Comparison of ENCODE assay signal across 27 cellular contexts in genomic region chr15:73617310-73617709, GRCh38.
DNase-seq lines count a peak whose midpoint lies in the region; ATAC-seq and TF ChIP-seq lines count a peak whose summit lies in the region.
"Had no signal": no experiment of that assay in that cellular context is flagged by ENCODE, and none has a peak within 500 bp of the region (broad histone marks: within the 10 kb centered on the region; RNA-seq: fewer than 3 reads in every experiment).

No MANE protein-coding gene starts in this region.

- H3K27ac ChIP-seq in HUES6 (ENCODE audit: low read depth, low read length) = peak overlapping the region; percentile 66; the same call in 1 of the 2 replicates
- H3K27ac ChIP-seq: dorsolateral prefrontal cortex, heart right ventricle, ovary, tibial nerve, WERI-Rb-1 had no signal

- peak overlapping the region in 2 of 3 experiments; percentile 14 to 59 for H3K27ac Mint-ChIP-seq in nephron
- H3K27ac Mint-ChIP-seq: activated naive CD4-positive, alpha-beta T cell treated with anti-CD3 and anti-CD28 coated beads for 36 hours; stimulated activated naive CD8-positive, alpha-beta T cell treated with anti-CD3 and anti-CD28 coated beads, Interleukin-15, amount 100 ng/mL, for 72 hours had no signal

- H3K4me1 ChIP-seq in HUES6 (ENCODE audit: control insufficient read depth, insufficient read depth, low read length) = peaks cover 43% of the 10 kb centered on the region

- H3K9ac ChIP-seq in HUES6 (ENCODE audit: low read length) = no peak overlapping the region

- ATAC-seq in HG02678 (IDR thresholded peaks at IDR 0.05; ENCODE audit: unreplicated experiment) = no peak
- ATAC-seq in GM18519 (IDR thresholded peaks at IDR 0.05; ENCODE audit: low FRiP score, unreplicated experiment) = no peak
- ATAC-seq: heart right ventricle; left colon; right cardiac atrium; stimulated activated naive CD8-positive, alpha-beta T cell treated with anti-CD3 and anti-CD28 coated beads, Interleukin-15, amount 100 ng/mL, for 72 hours had no signal

- H3K9me3 ChIP-seq in HUES6 (ENCODE audit: control insufficient read depth, insufficient read depth, low read depth, low read length) = no peaks in the 10 kb centered on the region
- H3K9me3 ChIP-seq: heart right ventricle, ovary, tibial nerve had no signal

- no peaks in the 10 kb centered on the region for H3K27me3 ChIP-seq in HUES6 (ENCODE audit: control insufficient read depth, insufficient read depth, low read length)
- H3K27me3 ChIP-seq: dorsolateral prefrontal cortex, heart right ventricle, ovary, tibial nerve had no signal

- H3K4me3 Mint-ChIP-seq in nephron = no peak overlapping the region
- H3K4me3 Mint-ChIP-seq: activated naive CD4-positive, alpha-beta T cell treated with anti-CD3 and anti-CD28 coated beads for 36 hours; central memory CD8-positive, alpha-beta T cell; naive B cell; stimulated activated naive CD8-positive, alpha-beta T cell treated with anti-CD3 and anti-CD28 coated beads, Interleukin-15, amount 100 ng/mL, for 72 hours had no signal

- no peaks in the 10 kb centered on the region for H3K9me3 Mint-ChIP-seq in nephron
- H3K9me3 Mint-ChIP-seq: activated naive CD4-positive, alpha-beta T cell treated with anti-CD3 and anti-CD28 coated beads for 36 hours; central memory CD8-positive, alpha-beta T cell; naive B cell; stimulated activated naive CD8-positive, alpha-beta T cell treated with anti-CD3 and anti-CD28 coated beads, Interleukin-15, amount 100 ng/mL, for 72 hours had no signal

- H3K4me1 Mint-ChIP-seq in nephron = peaks cover 41% of the 10 kb centered on the region

- TF ChIP-seq CTCF in nephron (IDR thresholded peaks at IDR 0.05; ENCODE audit: unreplicated experiment in 3 of 3) = no peak

- no peaks in the 10 kb centered on the region for H3K36me3 ChIP-seq in HUES6 (ENCODE audit: control insufficient read depth, insufficient read depth, low read length)
- H3K36me3 ChIP-seq: ovary, tibial nerve, WERI-Rb-1 had no signal

- peak; percentile 20 for DNase-seq in GM03348 (ENCODE audit: low spot score)
- DNase-seq in brain pericyte (ENCODE audit: low read depth, low spot score) = peak; percentile 27
- no peak for DNase-seq in ecto neural progenitor cell (ENCODE audit: low spot score)
- DNase-seq in germinal center (ENCODE audit: low spot score) = no peak
- DNase-seq: activated CD4-positive, alpha-beta T cell treated with anti-CD3 and anti-CD28 coated beads, Interleukin-2, amount 50 U/mL, for 1 hour; activated naive CD4-positive, alpha-beta T cell treated with anti-CD3 and anti-CD28 coated beads for 36 hours; amniotic stem cell; dorsolateral prefrontal cortex; heart right ventricle; Kasumi-1; left colon; naive B cell; NCI-H187; NCI-H2227 treated with DMSO at 0.1 percent for 48 hours; NCI-H774; ovary; right cardiac atrium; stimulated activated CD4-positive, alpha-beta T cell treated with anti-CD3 and anti-CD28 coated beads, Interleukin-12 subunit alpha, Interleukin-12 subunit beta, amount 100 ng/mL, for 4 hours; stimulated activated naive CD8-positive, alpha-beta T cell treated with anti-CD3 and anti-CD28 coated beads, Interleukin-15, amount 100 ng/mL, for 72 hours; T-helper 9 cell; WERI-Rb-1 had no signal

- H3K27me3 Mint-ChIP-seq in nephron (ENCODE audit: low read depth) = no peaks in the 10 kb centered on the region
- H3K27me3 Mint-ChIP-seq: central memory CD8-positive, alpha-beta T cell; naive B cell; stimulated activated naive CD8-positive, alpha-beta T cell treated with anti-CD3 and anti-CD28 coated beads, Interleukin-15, amount 100 ng/mL, for 72 hours had no signal

- H3K36me3 Mint-ChIP-seq in nephron (ENCODE audit: low read depth) = no peaks in the 10 kb centered on the region
- H3K36me3 Mint-ChIP-seq: naive B cell had no signal

- no peak overlapping the region for H3K4me3 ChIP-seq in HUES6 (ENCODE audit: low read depth, low read length)
- H3K4me3 ChIP-seq: dorsolateral prefrontal cortex, heart right ventricle, ovary, tibial nerve had no signal

Comparison
In these comparisons a context has a peak if more than half of its experiments do, and no peak if none do; other contexts are left out.
1. DNase-seq: peak in GM03348 (single experiment) and brain pericyte (single experiment); none in ecto neural progenitor cell (single experiment) and germinal center (single experiment).